ENCODE assay signal across 1 cellular context in genomic region chr12:113231275-113232231, GRCh38.
TF ChIP-seq lines count a peak whose summit lies in the region.

No MANE protein-coding gene starts in this region.

TF ChIP-seq in K562, 482 proteins besides CTCF, POLR2A, EP300 and RAD21 (continues in another document):
- no peak for TF ChIP-seq ZNF707 (CRISPR knock-in tag; conservative IDR thresholded peaks at IDR 0.05)
- no peak for TF ChIP-seq PATZ1 (CRISPR knock-in tag; IDR thresholded peaks at IDR 0.05; ENCODE audit: borderline replicate concordance)
- peak; percentile 14; the same call in 1 of the 2 replicates for TF ChIP-seq RB1 (IDR thresholded peaks at IDR 0.05; ENCODE audit: low read depth)
- TF ChIP-seq NKRF (IDR thresholded peaks at IDR 0.05; ENCODE audit: borderline replicate concordance) = no peak
- no peak for TF ChIP-seq SNIP1 (IDR thresholded peaks at IDR 0.05; ENCODE audit: low read depth)
- TF ChIP-seq ZBTB40 (IDR thresholded peaks at IDR 0.05) = no peak
- TF ChIP-seq ZBTB40 (CRISPR knock-in tag; IDR thresholded peaks at IDR 0.05) = no peak
- 0 out of 2 replicates have a peak, but pooled peaks have one; percentile 47 for TF ChIP-seq CHAMP1 (IDR thresholded peaks at IDR 0.05)
- 0 out of 2 replicates have a peak, but pooled peaks have one; percentile 16 for TF ChIP-seq TARDBP (IDR thresholded peaks at IDR 0.05)
- TF ChIP-seq DDX20 (tag; IDR thresholded peaks at IDR 0.05; ENCODE audit: low read depth) = peak; percentile 58; the same call in 1 of the 2 replicates
- TF ChIP-seq MTA3 (IDR thresholded peaks at IDR 0.05; ENCODE audit: borderline replicate concordance) = no peak; the same call in 1 of the 2 replicates
- TF ChIP-seq NR4A1 (CRISPR knock-in tag; IDR thresholded peaks at IDR 0.05) = no peak
- no peak for TF ChIP-seq NR4A1 (tag; IDR thresholded peaks at IDR 0.05)
- peak; percentile 82 for TF ChIP-seq TCF3 (CRISPR knock-in tag; IDR thresholded peaks at IDR 0.05)
- TF ChIP-seq SMARCE1 (IDR thresholded peaks at IDR 0.05) = peak; percentile 82
- TF ChIP-seq ZNF175 (CRISPR knock-in tag; IDR thresholded peaks at IDR 0.05; ENCODE audit: low read depth) = peak; percentile 79
- TF ChIP-seq ETV1 (tag; conservative IDR thresholded peaks at IDR 0.05; ENCODE audit: low read depth) = 0 out of 2 replicates have a peak, but pooled peaks have one; percentile 38
- no peak for TF ChIP-seq SLC30A9 (CRISPR knock-in tag; IDR thresholded peaks at IDR 0.05)
- peak; percentile 64; the same call in 1 of the 2 replicates for TF ChIP-seq MYC (IDR thresholded peaks at IDR 0.05; ENCODE audit: low read depth, low read length)
- TF ChIP-seq MYC (CRISPR knock-in tag; IDR thresholded peaks at IDR 0.05; ENCODE audit: borderline replicate concordance, low read depth) = no peak
- TF ChIP-seq CREB5 (CRISPR knock-in tag; IDR thresholded peaks at IDR 0.05) = no peak
- TF ChIP-seq SMARCA4 (IDR thresholded peaks at IDR 0.05) = peak; percentile 83; the same call in 1 of the 2 replicates
- TF ChIP-seq BRD9 (IDR thresholded peaks at IDR 0.05; ENCODE audit: low read depth, partially characterized antibody) = no peak
- peak; percentile 53 for TF ChIP-seq ATF7 (IDR thresholded peaks at IDR 0.05)
- 0 out of 2 replicates have a peak, but pooled peaks have one; percentile 8 for TF ChIP-seq BCL6 (CRISPR knock-in tag; IDR thresholded peaks at IDR 0.05)
- TF ChIP-seq MCM2 (IDR thresholded peaks at IDR 0.05; ENCODE audit: low read depth) = no peak
- TF ChIP-seq RBM14 (IDR thresholded peaks at IDR 0.05; ENCODE audit: borderline replicate concordance, insufficient read depth, low read depth, low read length) = no peak
- TF ChIP-seq SFPQ (IDR thresholded peaks at IDR 0.05; ENCODE audit: low read depth, low read length) = no peak
- peak; percentile 82 to 86 for TF ChIP-seq KDM1A (IDR thresholded peaks at IDR 0.05)
- TF ChIP-seq AFF1 (IDR thresholded peaks at IDR 0.05; ENCODE audit: low read depth in 1 of 2, partially characterized antibody in 2 of 2) = peak in 1 of 2 experiments; percentile 36
- no peak for TF ChIP-seq MXD1 (CRISPR knock-in tag; IDR thresholded peaks at IDR 0.05; ENCODE audit: borderline replicate concordance, poor library complexity, severe bottlenecking)
- TF ChIP-seq POLR2AphosphoS5 (IDR thresholded peaks at IDR 0.05; ENCODE audit: control insufficient read depth, insufficient read depth, low read depth, low read length) = peak; percentile 52
